In the genomic region with DNA sequence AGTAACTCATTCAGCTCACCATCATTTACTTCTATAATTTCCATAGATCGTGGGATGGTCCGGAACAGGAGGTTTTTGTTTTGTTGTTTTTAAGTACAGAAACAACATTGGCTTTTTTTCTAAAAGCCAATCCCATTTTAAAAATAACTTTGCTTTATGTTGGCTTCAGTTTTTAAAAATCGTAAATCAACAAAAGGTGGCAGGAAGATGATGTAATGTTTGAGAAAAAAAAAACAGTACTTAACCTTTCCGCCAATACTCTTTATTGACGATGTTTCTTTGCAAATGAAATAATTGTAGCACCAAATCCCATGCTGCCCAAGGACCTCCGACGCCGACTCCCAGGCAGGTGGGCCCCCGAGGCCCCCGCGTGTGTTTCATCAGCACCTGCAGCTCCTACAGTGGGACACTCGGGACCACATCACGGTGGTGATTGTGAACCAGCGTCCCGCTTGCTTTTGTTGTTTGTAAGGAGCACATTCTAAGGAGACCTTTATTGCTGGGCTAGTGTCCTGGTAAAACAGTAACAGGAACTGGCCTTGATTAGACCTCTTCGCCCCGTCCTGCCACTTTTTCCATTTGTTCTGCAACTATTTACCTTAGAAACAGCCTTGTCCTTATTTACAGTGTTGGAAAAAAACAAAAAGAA, we compare ENCODE assay signal across 21 cellular contexts.
DNase-seq lines count a peak whose midpoint lies in the region; ATAC-seq and TF ChIP-seq lines count a peak whose summit lies in the region.
"Had no signal": no experiment of that assay in that cellular context is flagged by ENCODE, and none has a peak within 500 bp of the region (broad histone marks: within the 10 kb centered on the region; RNA-seq: fewer than 3 reads in every experiment).

No MANE protein-coding gene starts in this region.

- BruUV-seq in mammary epithelial cell (replicated peaks; lab: Mats Ljungman, UMichigan) (no TSS peak), MCF 10A (replicated peaks; lab: Mats Ljungman, UMichigan) (no TSS peak)

- no peak for DNase-seq in mammary epithelial cell
- DNase-seq in MCF 10A (ENCODE audit: unreplicated experiment), result no peak
- no peak for DNase-seq in activated CD8-positive, alpha-beta T cell treated with anti-CD3 and anti-CD28 coated beads for 36 hours
- no peak for DNase-seq in foreskin keratinocyte
- no peak for DNase-seq in stimulated activated CD4-positive, alpha-beta T cell treated with anti-CD3 and anti-CD28 coated beads, Interleukin-12 subunit alpha, Interleukin-12 subunit beta, amount 100 ng/mL, for 4 hours
- DNase-seq: activated gamma-delta T cell treated with Interleukin-2 at 50 U/mL for 16 hours; DMS79; glutamatergic neuron; Karpas-422; NCI-H1048; NCI-H2029 treated with DMSO at 0.1 percent for 48 hours; NCI-H446; NK-92 treated with Interleukin-12 subunit alpha and Interleukin-12 subunit beta, amount 100 ng/mL, for 24 hours; stimulated activated CD4-positive, alpha-beta T cell treated with anti-CD3 and anti-CD28 coated beads, Interleukin-2, amount 100 ng/mL, for 24 hours; stimulated activated naive B cell treated with anti-CD40 and anti-IgM and Interleukin-4, amounts not matched to agents 10 μg/mL and 1 μg/mL and 100 μg/mL, for 72 hours; T-helper 17 cell had no signal

- CTCF ChIA-PET in mammary epithelial cell (lab: Charles Lee; ENCODE audit: low non-redundant PET) (no interaction called here), MCF 10A (lab: Yijun Ruan, JAX) (interaction anchor here (0.7 to 0.9 kb wide), 2 partner anchors 18 to 24 kb away, joined by 3 to 4 read pairs; no protein-coding TSS in a partner anchor)
- CTCF ChIA-PET in activated CD8-positive, alpha-beta T cell treated with anti-CD3 and anti-CD28 coated beads for 36 hours (lab: Charles Lee), result interaction anchor here (1.1 to 1.2 kb wide), 2 partner anchors 26 to 60 kb away, joined by 3 read pairs; no protein-coding TSS in a partner anchor

- H3K79me2 ChIP-seq in mammary epithelial cell (ENCODE audit: insufficient read depth, low read length), result no peaks in the 10 kb centered on the region

- no peaks in the 10 kb centered on the region for H3K27me3 Mint-ChIP-seq in MCF 10A (ENCODE audit: insufficient read depth, unreplicated experiment)
- no peaks in the 10 kb centered on the region for H3K27me3 Mint-ChIP-seq in activated CD8-positive, alpha-beta T cell treated with anti-CD3 and anti-CD28 coated beads for 36 hours
- H3K27me3 Mint-ChIP-seq: natural killer cell treated with Interleukin-12 subunit alpha and Interleukin-12 subunit beta and Interleukin-15 and Interleukin-18, amount 100 ng/mL, for 72 hours; stimulated activated naive B cell treated with anti-CD40 and anti-IgM and Interleukin-4, amounts not matched to agents 10 μg/mL and 1 μg/mL and 100 μg/mL, for 72 hours; T-helper 17 cell had no signal

- TF ChIP-seq CTCF in mammary epithelial cell (conservative IDR thresholded peaks at IDR 0.05 in 1 of 2, IDR thresholded peaks at IDR 0.05 in 1 of 2; ENCODE audit: extremely low read depth in 1 of 2, insufficient read depth in 1 of 2, low read depth in 1 of 2, low read length in 2 of 2) (no peak), MCF 10A (IDR thresholded peaks at IDR 0.05; ENCODE audit: unreplicated experiment) (no peak), foreskin keratinocyte (conservative IDR thresholded peaks at IDR 0.05) (no peak)
- no peak for TF ChIP-seq CTCF in activated CD8-positive, alpha-beta T cell treated with anti-CD3 and anti-CD28 coated beads for 36 hours (IDR thresholded peaks at IDR 0.05)

- H3K4me3 ChIP-seq in mammary epithelial cell (replicated peaks in 1 of 3; ENCODE audit: insufficient read depth in 1 of 3, low read depth in 2 of 3, low read length in 3 of 3), result no peak overlapping the region

- intact Hi-C loops in mammary epithelial cell (cut with micrococcal nuclease) (no loop called here), MCF 10A (cut with micrococcal nuclease) (no loop called here)
- intact Hi-C loops in activated CD8-positive, alpha-beta T cell treated with anti-CD3 and anti-CD28 coated beads for 36 hours (cut with micrococcal nuclease), result no loop called here

- no peak overlapping the region for H3K4me3 Mint-ChIP-seq in MCF 10A (ENCODE audit: unreplicated experiment)
- H3K4me3 Mint-ChIP-seq in activated CD8-positive, alpha-beta T cell treated with anti-CD3 and anti-CD28 coated beads for 36 hours, result no peak overlapping the region
- H3K4me3 Mint-ChIP-seq: mesothelial cell of epicardium; natural killer cell treated with Interleukin-12 subunit alpha and Interleukin-12 subunit beta and Interleukin-15 and Interleukin-18, amount 100 ng/mL, for 72 hours; stimulated activated naive B cell treated with anti-CD40 and anti-IgM and Interleukin-4, amounts not matched to agents 10 μg/mL and 1 μg/mL and 100 μg/mL, for 72 hours; T-helper 17 cell had no signal

- H3K27ac ChIP-seq in mammary epithelial cell (ENCODE audit: insufficient read depth, low read depth, low read length) (peak overlapping the region; percentile 32), foreskin keratinocyte (peak overlapping the region; percentile 89)

- POLR2A ChIA-PET in MCF 10A (lab: Yijun Ruan, JAX), result interaction anchor here (1.2 kb wide), 1 partner anchor 397 kb away, joined by 4 read pairs; no protein-coding TSS in a partner anchor
- POLR2A ChIA-PET in activated CD8-positive, alpha-beta T cell treated with anti-CD3 and anti-CD28 coated beads for 36 hours (lab: Charles Lee), result no interaction called here

- 98% methylated on average over 13 of the region's 17 CpGs for WGBS in mammary epithelial cell (ENCODE audit: low coverage, missing lambda C conversion rate)

- H3K9me3 Mint-ChIP-seq in MCF 10A (ENCODE audit: unreplicated experiment), result no peaks in the 10 kb centered on the region
- peaks cover 7% of the 10 kb centered on the region for H3K9me3 Mint-ChIP-seq in activated CD8-positive, alpha-beta T cell treated with anti-CD3 and anti-CD28 coated beads for 36 hours
- H3K9me3 Mint-ChIP-seq: mesothelial cell of epicardium; natural killer cell treated with Interleukin-12 subunit alpha and Interleukin-12 subunit beta and Interleukin-15 and Interleukin-18, amount 100 ng/mL, for 72 hours; stimulated activated naive B cell treated with anti-CD40 and anti-IgM and Interleukin-4, amounts not matched to agents 10 μg/mL and 1 μg/mL and 100 μg/mL, for 72 hours had no signal

- dilution Hi-C loops in mammary epithelial cell (cut with HindIII; ENCODE audit: low sequenced_read_pairs), result no loop called here

- no peaks in the 10 kb centered on the region for H3K36me3 ChIP-seq in mammary epithelial cell (ENCODE audit: insufficient read depth, low read length)

- H3K4me1 Mint-ChIP-seq in MCF 10A (ENCODE audit: insufficient read depth, unreplicated experiment), result peaks cover 19% of the 10 kb centered on the region
- H3K4me1 Mint-ChIP-seq in activated CD8-positive, alpha-beta T cell treated with anti-CD3 and anti-CD28 coated beads for 36 hours (ENCODE audit: low read depth), result peaks cover 61% of the 10 kb centered on the region

- no peak for TF ChIP-seq POLR2A in GM18505 (IDR thresholded peaks at IDR 0.05; ENCODE audit: borderline replicate concordance, extremely low read depth, insufficient read depth, insufficient read length)

- H3K4me1 ChIP-seq in mammary epithelial cell (ENCODE audit: insufficient read depth, low read length) (peaks cover 25% of the 10 kb centered on the region), foreskin keratinocyte (peaks cover 13% of the 10 kb centered on the region)

- H3K27me3 ChIP-seq in mammary epithelial cell (ENCODE audit: insufficient read depth, low read length) (no peaks in the 10 kb centered on the region), foreskin keratinocyte (no peaks in the 10 kb centered on the region)

- ATAC-seq in activated CD8-positive, alpha-beta T cell treated with anti-CD3 and anti-CD28 coated beads for 36 hours, result no peak
- ATAC-seq in foreskin keratinocyte (no peak), GM18505 (IDR thresholded peaks at IDR 0.05; ENCODE audit: unreplicated experiment) (no peak), GM21576 (IDR thresholded peaks at IDR 0.05; ENCODE audit: unreplicated experiment) (no peak)
- ATAC-seq: natural killer cell treated with Interleukin-12 subunit alpha and Interleukin-12 subunit beta and Interleukin-15 and Interleukin-18, amount 100 ng/mL, for 72 hours; Panc1; stimulated activated naive B cell treated with anti-CD40 and anti-IgM and Interleukin-4, amounts not matched to agents 10 μg/mL and 1 μg/mL and 100 μg/mL, for 72 hours; T-helper 17 cell had no signal

- H2AFZ ChIP-seq in mammary epithelial cell (ENCODE audit: low read depth, low read length), result no peak overlapping the region

- H3K9ac ChIP-seq in mammary epithelial cell (ENCODE audit: insufficient read depth, low read length), result no peak overlapping the region

- no peaks in the 10 kb centered on the region for H3K9me3 ChIP-seq in mammary epithelial cell (replicated peaks; ENCODE audit: insufficient read depth, low read length)

- H3K4me2 ChIP-seq in mammary epithelial cell (ENCODE audit: insufficient read depth, low read depth, low read length), result peak overlapping the region; percentile 21

- in situ Hi-C loops in mammary epithelial cell (cut with MboI; ENCODE audit: low sequenced_read_pairs in 2 of 2), result no loop called here

- no peaks in the 10 kb centered on the region for H4K20me1 ChIP-seq in mammary epithelial cell (ENCODE audit: insufficient read depth, low read length)

- H3K36me3 Mint-ChIP-seq in MCF 10A (ENCODE audit: insufficient read depth, unreplicated experiment), result peaks cover 3% of the 10 kb centered on the region
- H3K36me3 Mint-ChIP-seq in activated CD8-positive, alpha-beta T cell treated with anti-CD3 and anti-CD28 coated beads for 36 hours (ENCODE audit: low read depth), result peaks cover 53% of the 10 kb centered on the region
- H3K36me3 Mint-ChIP-seq: natural killer cell treated with Interleukin-12 subunit alpha and Interleukin-12 subunit beta and Interleukin-15 and Interleukin-18, amount 100 ng/mL, for 72 hours had no signal

- no peak overlapping the region for H3K27ac Mint-ChIP-seq in MCF 10A (ENCODE audit: low read depth, unreplicated experiment)
- H3K27ac Mint-ChIP-seq in activated CD8-positive, alpha-beta T cell treated with anti-CD3 and anti-CD28 coated beads for 36 hours, result peak overlapping the region; percentile 67
- H3K27ac Mint-ChIP-seq: mesothelial cell of epicardium; stimulated activated naive B cell treated with anti-CD40 and anti-IgM and Interleukin-4, amounts not matched to agents 10 μg/mL and 1 μg/mL and 100 μg/mL, for 72 hours; T-helper 17 cell had no signal
